In the genomic region with DNA sequence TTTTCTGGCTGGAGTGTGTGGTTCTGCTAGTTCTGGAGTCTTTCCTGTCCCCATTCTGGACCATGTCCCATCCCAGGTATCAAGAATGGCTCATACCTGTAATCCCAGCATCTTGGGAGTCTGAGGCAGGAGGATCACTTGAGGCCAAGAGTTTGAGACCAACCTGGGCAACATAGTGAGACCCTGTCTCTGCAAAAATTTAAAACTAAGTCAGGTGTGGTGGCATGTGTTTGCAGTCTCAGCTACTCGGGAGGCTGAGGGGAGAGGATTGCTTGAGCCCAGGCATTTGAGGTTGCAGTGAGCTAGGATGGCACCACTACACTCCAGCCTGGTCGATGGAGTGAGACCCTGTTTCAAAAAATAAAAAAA, we compare ENCODE assay signal across 1 cellular context.
TF ChIP-seq lines count a peak whose summit lies in the region.

No MANE protein-coding gene starts in this region.

TF ChIP-seq in K562, 482 proteins besides CTCF, POLR2A, EP300 and RAD21:
- TF ChIP-seq LEF1 (IDR thresholded peaks at IDR 0.05): no peak
- TF ChIP-seq ZNF668 (CRISPR knock-in tag; IDR thresholded peaks at IDR 0.05): no peak
- no peak for TF ChIP-seq ZFX (CRISPR knock-in tag; IDR thresholded peaks at IDR 0.05)
- no peak for TF ChIP-seq GABPA (tag; conservative IDR thresholded peaks at IDR 0.05; ENCODE audit: low read depth)
- no peak for TF ChIP-seq CSDE1 (IDR thresholded peaks at IDR 0.05)
- TF ChIP-seq SIX5 (IDR thresholded peaks at IDR 0.05; ENCODE audit: borderline replicate concordance in 1 of 2, insufficient read depth in 1 of 2, low read depth in 1 of 2, low read length in 2 of 2): no peak
- TF ChIP-seq KDM1A (IDR thresholded peaks at IDR 0.05): no peak
- TF ChIP-seq, protein P1, sequence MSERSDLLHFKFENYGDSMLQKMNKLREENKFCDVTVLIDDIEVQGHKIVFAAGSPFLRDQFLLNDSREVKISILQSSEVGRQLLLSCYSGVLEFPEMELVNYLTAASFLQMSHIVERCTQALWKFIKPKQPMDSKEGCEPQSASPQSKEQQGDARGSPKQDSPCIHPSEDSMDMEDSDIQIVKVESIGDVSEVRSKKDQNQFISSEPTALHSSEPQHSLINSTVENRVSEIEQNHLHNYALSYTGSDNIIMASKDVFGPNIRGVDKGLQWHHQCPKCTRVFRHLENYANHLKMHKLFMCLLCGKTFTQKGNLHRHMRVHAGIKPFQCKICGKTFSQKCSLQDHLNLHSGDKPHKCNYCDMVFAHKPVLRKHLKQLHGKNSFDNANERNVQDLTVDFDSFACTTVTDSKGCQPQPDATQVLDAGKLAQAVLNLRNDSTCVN (CRISPR knock-in tag; IDR thresholded peaks at IDR 0.05): no peak
- TF ChIP-seq, protein P2, sequence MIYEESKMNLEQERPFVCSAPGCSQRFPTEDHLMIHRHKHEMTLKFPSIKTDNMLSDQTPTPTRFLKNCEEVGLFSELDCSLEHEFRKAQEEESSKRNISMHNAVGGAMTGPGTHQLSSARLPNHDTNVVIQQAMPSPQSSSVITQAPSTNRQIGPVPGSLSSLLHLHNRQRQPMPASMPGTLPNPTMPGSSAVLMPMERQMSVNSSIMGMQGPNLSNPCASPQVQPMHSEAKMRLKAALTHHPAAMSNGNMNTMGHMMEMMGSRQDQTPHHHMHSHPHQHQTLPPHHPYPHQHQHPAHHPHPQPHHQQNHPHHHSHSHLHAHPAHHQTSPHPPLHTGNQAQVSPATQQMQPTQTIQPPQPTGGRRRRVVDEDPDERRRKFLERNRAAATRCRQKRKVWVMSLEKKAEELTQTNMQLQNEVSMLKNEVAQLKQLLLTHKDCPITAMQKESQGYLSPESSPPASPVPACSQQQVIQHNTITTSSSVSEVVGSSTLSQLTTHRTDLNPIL (CRISPR knock-in tag; IDR thresholded peaks at IDR 0.05): no peak
- TF ChIP-seq ELF4 (CRISPR knock-in tag; IDR thresholded peaks at IDR 0.05): no peak
